Comparison of ENCODE assay signal across 16 cellular contexts in the genomic region with DNA sequence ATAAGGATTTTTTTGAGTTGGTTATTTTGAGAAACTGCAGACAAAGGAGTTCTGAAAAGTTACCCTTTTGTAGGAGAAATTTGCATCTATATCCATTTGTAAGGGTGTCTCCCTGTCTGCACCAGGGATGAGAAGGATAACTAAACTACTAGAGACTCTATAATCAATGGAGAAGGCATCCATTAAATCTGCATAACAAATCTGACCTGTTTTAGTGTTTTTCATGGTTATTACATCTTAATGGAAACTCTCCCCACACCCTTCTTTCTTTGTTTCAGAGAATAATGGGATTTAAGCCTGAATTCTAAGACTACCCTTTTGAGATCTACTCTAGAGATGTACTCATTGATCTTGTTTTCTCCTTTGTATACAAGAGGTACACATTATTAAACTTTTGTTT.
"Had no signal": no experiment of that assay in that cellular context is flagged by ENCODE, and none has a peak within 500 bp of the region (broad histone marks: within the 10 kb centered on the region; RNA-seq: fewer than 3 reads in every experiment).

No MANE protein-coding gene starts in this region.

- H3K36me3 ChIP-seq: esophagus muscularis mucosa, gastrocnemius medialis, left lung, lower lobe of right lung, suprapubic skin, thyroid gland had no signal

- H3K4me3 ChIP-seq: esophagus muscularis mucosa, gastrocnemius medialis, left lung, lower lobe of right lung, skin epidermis, suprapubic skin, thyroid gland had no signal

- ATAC-seq: gastrocnemius medialis; left lung; lower lobe of right lung; natural killer cell; sciatic nerve; stimulated activated naive CD8-positive, alpha-beta T cell treated with anti-CD3 and anti-CD28 coated beads, Interleukin-15, Interleukin-2, amounts not matched to agents 100 U/mL and 50 U/mL, for 24 hours had no signal

- H3K4me1 Mint-ChIP-seq: immature natural killer cell, memory B cell, mesothelial cell of epicardium had no signal

- H3K4me3 Mint-ChIP-seq: immature natural killer cell, memory B cell, mesothelial cell of epicardium, natural killer cell, type B pancreatic cell had no signal

- H3K27ac Mint-ChIP-seq: immature natural killer cell, memory B cell, mesothelial cell of epicardium, natural killer cell, type B pancreatic cell had no signal

- H3K36me3 Mint-ChIP-seq: immature natural killer cell, memory B cell, mesothelial cell of epicardium, natural killer cell, type B pancreatic cell had no signal

- H3K27me3 Mint-ChIP-seq: type B pancreatic cell had no signal

- H3K9me3 ChIP-seq: esophagus muscularis mucosa, gastrocnemius medialis, left lung, lower lobe of right lung, suprapubic skin, thyroid gland had no signal

- H3K9me3 Mint-ChIP-seq: memory B cell, mesothelial cell of epicardium, natural killer cell had no signal

- DNase-seq: effector memory CD4-positive, alpha-beta T cell; gastrocnemius medialis; immature natural killer cell; left lung; lower lobe of right lung; natural killer cell; stimulated activated naive CD8-positive, alpha-beta T cell treated with anti-CD3 and anti-CD28 coated beads, Interleukin-15, Interleukin-2, amounts not matched to agents 100 U/mL and 50 U/mL, for 24 hours; thyroid gland had no signal

- H3K27ac ChIP-seq: epithelial cell of prostate, esophagus muscularis mucosa, gastrocnemius medialis, left lung, lower lobe of right lung, skin epidermis, suprapubic skin, thyroid gland had no signal

- H3K4me1 ChIP-seq: esophagus muscularis mucosa, gastrocnemius medialis, left lung, lower lobe of right lung, suprapubic skin, thyroid gland had no signal

- H3K27me3 ChIP-seq: esophagus muscularis mucosa, gastrocnemius medialis, left lung, suprapubic skin, thyroid gland had no signal
